21 cellular contexts compared by ENCODE assay signal in the genomic region with DNA sequence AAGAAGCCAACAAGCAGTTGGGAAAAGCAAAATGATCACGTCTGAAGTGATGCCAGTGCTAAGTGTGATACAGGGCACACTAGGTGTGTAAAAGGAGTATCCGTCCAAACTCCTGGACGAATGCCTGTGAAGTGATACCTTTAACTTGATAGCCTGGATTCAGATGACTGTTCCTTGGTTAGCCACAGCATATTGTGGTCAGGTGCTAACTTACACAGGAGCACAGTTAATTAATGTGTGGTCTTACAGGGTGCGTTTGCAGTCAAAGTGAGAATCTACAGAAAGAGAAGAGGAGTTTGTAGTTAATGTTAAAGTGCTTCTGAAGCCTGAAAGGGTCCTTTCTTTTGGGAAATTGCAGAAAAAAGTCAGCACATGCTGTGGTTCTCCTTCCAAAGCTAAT.
DNase-seq lines count a peak whose midpoint lies in the region; ATAC-seq and TF ChIP-seq lines count a peak whose summit lies in the region.
"Had no signal": no experiment of that assay in that cellular context is flagged by ENCODE, and none has a peak within 500 bp of the region (broad histone marks: within the 10 kb centered on the region; RNA-seq: fewer than 3 reads in every experiment).

No MANE protein-coding gene starts in this region.

- TF ChIP-seq CTCF in GM10266 (IDR thresholded peaks at IDR 0.05; ENCODE audit: control insufficient read depth, insufficient read depth, low read depth, missing control alignments): no peak

- DNase-seq in Daoy (ENCODE audit: low read depth) (peak; percentile 40), astrocyte of the hippocampus (ENCODE audit: low read depth, low spot score) (peak; percentile 64), myocyte (ENCODE audit: low read depth) (peak; percentile 71), HuH-7 (ENCODE audit: low spot score) (no peak), GM10266 (ENCODE audit: extremely low spot score) (no peak), activated T-cell treated with anti-CD3 and anti-CD28 coated beads for 4 hours (no peak)
- DNase-seq: activated naive CD4-positive, alpha-beta T cell treated with anti-CD3 and anti-CD28 coated beads, Interleukin-2, amount 50 U/mL, for 16 hours; BE2C; central memory CD4-positive, alpha-beta T cell; endodermal cell; mesendoderm; NCI-H1048; NCI-H1694; psoas muscle; SHP77; SW 1271; T1000 had no signal

- ATAC-seq in HG03039 (IDR thresholded peaks at IDR 0.05; ENCODE audit: unreplicated experiment): peak; percentile 56
- no peak for ATAC-seq in GM19467 (IDR thresholded peaks at IDR 0.05; ENCODE audit: unreplicated experiment)
- ATAC-seq: HCT116, HepG2, psoas muscle had no signal

Comparison
In these comparisons a context has a peak if more than half of its experiments do, and no peak if none do; other contexts are left out.
1. DNase-seq: peak in Daoy (single experiment), astrocyte of the hippocampus (single experiment) and myocyte (single experiment); none in HuH-7 (single experiment), GM10266 (single experiment) and activated T-cell treated with anti-CD3 and anti-CD28 coated beads for 4 hours (single experiment).